In genomic region chr11:134040386-134041297, GRCh38 we compare ENCODE assay signal across 14 cellular contexts. TPM values are rescaled to one million over a fixed set of nuclear protein-coding genes. Genes with fewer than 3 reads are reported as not detected.
DNase-seq lines count a peak whose midpoint lies in the region; ATAC-seq and TF ChIP-seq lines count a peak whose summit lies in the region.
"Had no signal": no experiment of that assay in that cellular context is flagged by ENCODE, and none has a peak within 500 bp of the region (broad histone marks: within the 10 kb centered on the region; RNA-seq: fewer than 3 reads in every experiment).

No MANE protein-coding gene starts in this region.

- no peak overlapping the region for H3K4me3 ChIP-seq in CD8-positive, alpha-beta T cell (ENCODE audit: low read depth, low read length)
- no peak overlapping the region for H3K4me3 ChIP-seq in esophagus (ENCODE audit: low read depth in 1 of 2, low read length in 2 of 2)
- H3K4me3 ChIP-seq in SJCRH30, result no peak overlapping the region
- H3K4me3 ChIP-seq: thyroid gland had no signal

- H3K4me3 Mint-ChIP-seq in CD8-positive, alpha-beta T cell, result no peak overlapping the region
- no peak overlapping the region for H3K4me3 Mint-ChIP-seq in osteocyte (ENCODE audit: unreplicated experiment)
- H3K4me3 Mint-ChIP-seq in activated CD4-positive, alpha-beta memory T cell treated with anti-CD3 and anti-CD28 coated beads, Interleukin-2, amount 10 ng/mL, durations not matched to agents 7 days and 5 days, result no peak overlapping the region
- H3K4me3 Mint-ChIP-seq: central memory CD8-positive, alpha-beta T cell; natural killer cell had no signal

- 54 to 63% methylated on average over 20 of the region's 20 CpGs for WGBS in esophagus, 2 donors

- no peaks in the 10 kb centered on the region for H3K27me3 Mint-ChIP-seq in CD8-positive, alpha-beta T cell (ENCODE audit: low read depth)
- no peaks in the 10 kb centered on the region for H3K27me3 Mint-ChIP-seq in osteocyte (ENCODE audit: unreplicated experiment)
- H3K27me3 Mint-ChIP-seq in activated CD4-positive, alpha-beta memory T cell treated with anti-CD3 and anti-CD28 coated beads, Interleukin-2, amount 10 ng/mL, durations not matched to agents 7 days and 5 days, result peaks cover 4% of the 10 kb centered on the region
- H3K27me3 Mint-ChIP-seq: central memory CD8-positive, alpha-beta T cell had no signal

- intact Hi-C loops in CD8-positive, alpha-beta T cell (cut with DNase I, micrococcal nuclease), result no loop called here

- peak overlapping the region; percentile 43 for H3K27ac Mint-ChIP-seq in CD8-positive, alpha-beta T cell
- H3K27ac Mint-ChIP-seq in osteocyte (ENCODE audit: unreplicated experiment), result peak overlapping the region; percentile 16
- H3K27ac Mint-ChIP-seq in activated CD4-positive, alpha-beta memory T cell treated with anti-CD3 and anti-CD28 coated beads, Interleukin-2, amount 10 ng/mL, durations not matched to agents 7 days and 5 days, result no peak overlapping the region
- H3K27ac Mint-ChIP-seq: natural killer cell had no signal

- H3K4me1 ChIP-seq in CD8-positive, alpha-beta T cell (ENCODE audit: insufficient read depth, low read length), result peaks cover 17% of the 10 kb centered on the region
- H3K4me1 ChIP-seq in esophagus (ENCODE audit: control insufficient read depth in 2 of 2, insufficient read depth in 2 of 2, low read length in 1 of 2) (peaks cover 5 to 16% of the 10 kb centered on the region in 2 donors), SJCRH30 (peaks cover 30% of the 10 kb centered on the region)

- no peak for DNase-seq in CD8-positive, alpha-beta T cell
- DNase-seq in RPMI7951 (ENCODE audit: low read depth) (peak; percentile 88), osteocyte (ENCODE audit: extremely low spot score, unreplicated experiment) (peak; percentile 73), GM10266 (ENCODE audit: extremely low spot score) (no peak), SJCRH30 (no peak)
- no peak for DNase-seq in activated CD4-positive, alpha-beta memory T cell treated with anti-CD3 and anti-CD28 coated beads, Interleukin-2, amount 10 ng/mL, durations not matched to agents 7 days and 5 days
- DNase-seq: natural killer cell, SK-N-SH, thyroid gland had no signal

- no peaks in the 10 kb centered on the region for H3K27me3 ChIP-seq in CD8-positive, alpha-beta T cell (ENCODE audit: insufficient read depth, low read length)
- H3K27me3 ChIP-seq in esophagus (ENCODE audit: control insufficient read depth in 1 of 2, insufficient read depth in 2 of 2, low read length in 2 of 2) (no peaks in the 10 kb centered on the region), SJCRH30 (no peaks in the 10 kb centered on the region)
- H3K27me3 ChIP-seq: thyroid gland had no signal

- CTCF ChIA-PET in CD8-positive, alpha-beta T cell (lab: Charles Lee), result interaction anchor here (0.8 to 3.1 kb wide), 5 partner anchors 10 to 113 kb away, joined by 3 to 20 read pairs (median 4); partner anchors contain the start of gene IGSF9B
- CTCF ChIA-PET in activated CD4-positive, alpha-beta memory T cell treated with anti-CD3 and anti-CD28 coated beads, Interleukin-2, amount 10 ng/mL, durations not matched to agents 7 days and 5 days (lab: Charles Lee), result interaction anchor here (1.1 to 3.7 kb wide), 2 partner anchors 10 kb away, joined by 4 to 21 read pairs; no protein-coding TSS in a partner anchor

- no peaks in the 10 kb centered on the region for H3K9me3 Mint-ChIP-seq in CD8-positive, alpha-beta T cell
- H3K9me3 Mint-ChIP-seq in osteocyte (ENCODE audit: unreplicated experiment), result no peaks in the 10 kb centered on the region
- no peaks in the 10 kb centered on the region for H3K9me3 Mint-ChIP-seq in activated CD4-positive, alpha-beta memory T cell treated with anti-CD3 and anti-CD28 coated beads, Interleukin-2, amount 10 ng/mL, durations not matched to agents 7 days and 5 days
- H3K9me3 Mint-ChIP-seq: central memory CD8-positive, alpha-beta T cell had no signal

- no peaks in the 10 kb centered on the region for H3K36me3 ChIP-seq in CD8-positive, alpha-beta T cell (ENCODE audit: insufficient read depth, low read length)
- H3K36me3 ChIP-seq in esophagus (ENCODE audit: control insufficient read depth in 2 of 2, insufficient read depth in 2 of 2, low read length in 1 of 2), result no peaks in the 10 kb centered on the region
- H3K36me3 ChIP-seq in SJCRH30, result no peaks in the 10 kb centered on the region
- H3K36me3 ChIP-seq: thyroid gland had no signal

- ATAC-seq in CD8-positive, alpha-beta T cell, result no peak
- no peak for ATAC-seq in HG03108 (IDR thresholded peaks at IDR 0.05; ENCODE audit: unreplicated experiment)
- ATAC-seq: HCT116, natural killer cell had no signal

- H3K27ac ChIP-seq in CD8-positive, alpha-beta T cell (ENCODE audit: low read depth, low read length), result no peak overlapping the region
- peak overlapping the region; percentile 46 to 76 for H3K27ac ChIP-seq in esophagus (ENCODE audit: low read depth in 2 of 2, low read length in 1 of 2)
- H3K27ac ChIP-seq in SJCRH30, result no peak overlapping the region
- H3K27ac ChIP-seq: HL-60, thyroid gland had no signal

- no peaks in the 10 kb centered on the region for H3K9me3 ChIP-seq in CD8-positive, alpha-beta T cell (ENCODE audit: low read length)
- H3K9me3 ChIP-seq in esophagus (ENCODE audit: control insufficient read depth in 2 of 2, insufficient read depth in 1 of 2, low read depth in 1 of 2, low read length in 1 of 2), result no peaks in the 10 kb centered on the region
- H3K9me3 ChIP-seq in SJCRH30 (replicated peaks), result no peaks in the 10 kb centered on the region
- H3K9me3 ChIP-seq: SK-N-SH, thyroid gland had no signal

- H3K36me3 Mint-ChIP-seq in CD8-positive, alpha-beta T cell, result no peaks in the 10 kb centered on the region
- H3K36me3 Mint-ChIP-seq in osteocyte (ENCODE audit: unreplicated experiment), result no peaks in the 10 kb centered on the region
- no peaks in the 10 kb centered on the region for H3K36me3 Mint-ChIP-seq in activated CD4-positive, alpha-beta memory T cell treated with anti-CD3 and anti-CD28 coated beads, Interleukin-2, amount 10 ng/mL, durations not matched to agents 7 days and 5 days (ENCODE audit: low read depth)
- H3K36me3 Mint-ChIP-seq: natural killer cell had no signal

- H3K4me1 Mint-ChIP-seq in CD8-positive, alpha-beta T cell (ENCODE audit: low read depth), result peaks cover 22% of the 10 kb centered on the region
- peaks cover 39% of the 10 kb centered on the region for H3K4me1 Mint-ChIP-seq in osteocyte (ENCODE audit: unreplicated experiment)
- peaks cover 18% of the 10 kb centered on the region for H3K4me1 Mint-ChIP-seq in activated CD4-positive, alpha-beta memory T cell treated with anti-CD3 and anti-CD28 coated beads, Interleukin-2, amount 10 ng/mL, durations not matched to agents 7 days and 5 days

- TF ChIP-seq CTCF in CD8-positive, alpha-beta T cell (IDR thresholded peaks at IDR 0.05), result no peak
- TF ChIP-seq CTCF in osteocyte (IDR thresholded peaks at IDR 0.05), result no peak
- TF ChIP-seq CTCF in GM10266 (IDR thresholded peaks at IDR 0.05; ENCODE audit: control insufficient read depth, insufficient read depth, low read depth, missing control alignments), result no peak

- POLR2A ChIA-PET in CD8-positive, alpha-beta T cell (lab: Charles Lee), result interaction anchor here (0.9 to 1.2 kb wide), 2 partner anchors 8 to 10 kb away, joined by 3 read pairs; no protein-coding TSS in a partner anchor
- POLR2A ChIA-PET in activated CD4-positive, alpha-beta memory T cell treated with anti-CD3 and anti-CD28 coated beads, Interleukin-2, amount 10 ng/mL, durations not matched to agents 7 days and 5 days (lab: Charles Lee), result interaction anchor here (2.3 kb wide), 1 partner anchor 12 kb away, joined by 6 read pairs; no protein-coding TSS in a partner anchor

RNA-seq across cellular contexts. Expression of gene JAM3, which starts 28.2 kb away (rescaled TPM):
- 10 to 100 TPM; 12.1 to 15.2 TPM for total RNA-seq in CD8-positive, alpha-beta T cell
- total RNA-seq in RPMI7951 (2014; rRNA removed; shearing (Covaris generic)), result 49.1 and 51.9 TPM in 2 replicates
- polyA plus RNA-seq in esophagus, result 1 to 10 TPM; 2.5 to 5.5 TPM
- total RNA-seq in osteocyte, result 170 and 177 TPM in 2 replicates
- total RNA-seq in activated CD4-positive, alpha-beta memory T cell treated with anti-CD3 and anti-CD28 coated beads, Interleukin-2, amount 10 ng/mL, durations not matched to agents 7 days and 5 days, result 1 to 10 TPM; 4.5 to 5.1 TPM
- 152 and 155 TPM in 2 replicates for total RNA-seq in SJCRH30 (2014; rRNA removed; shearing (Covaris generic))

Comparison
In these comparisons a context has a peak if more than half of its experiments do, and no peak if none do; other contexts are left out.
1. DNase-seq: peak in RPMI7951 (single experiment) and osteocyte (single experiment); none in CD8-positive, alpha-beta T cell (0 of 7), activated CD4-positive, alpha-beta memory T cell treated with anti-CD3 and anti-CD28 coated beads, Interleukin-2, amount 10 ng/mL, durations not matched to agents 7 days and 5 days (single experiment), GM10266 (single experiment) and SJCRH30 (0 of 2).
2. H3K27ac ChIP-seq: peak in esophagus (2 of 2); none in CD8-positive, alpha-beta T cell (single experiment) and SJCRH30 (single experiment).